In genomic region chr11:69055598-69056516, GRCh38 we compare ENCODE assay signal across 1 cellular context.
A peak's percentile ranks its signal among the peaks of the same experiment; 100 is the strongest.
TF ChIP-seq lines count a peak whose summit lies in the region.

No MANE protein-coding gene starts in this region.

TF ChIP-seq in GM12878, 131 proteins besides CTCF, POLR2A, EP300 and RAD21 (continued from another document and continues in another):
- TF ChIP-seq REST (IDR thresholded peaks at IDR 0.05; ENCODE audit: low read depth, low read length) (no peak), HDAC2 (IDR thresholded peaks at IDR 0.05) (no peak), NBN (IDR thresholded peaks at IDR 0.05) (peak; percentile 99), RCOR1 (conservative IDR thresholded peaks at IDR 0.05; ENCODE audit: low read depth, low read length) (peak; percentile 76; the same call in 1 of the 2 replicates), GATAD2B (conservative IDR thresholded peaks at IDR 0.05; ENCODE audit: low read depth) (peak; percentile 99), ZBED1 (IDR thresholded peaks at IDR 0.05; ENCODE audit: borderline replicate concordance) (peak; percentile 88; the same call in 1 of the 2 replicates), ZZZ3 (IDR thresholded peaks at IDR 0.05; ENCODE audit: control insufficient read depth, insufficient read length, low read depth) (no peak), CEBPB (IDR thresholded peaks at IDR 0.05; ENCODE audit: borderline replicate concordance in 1 of 2, low read depth in 2 of 2, low read length in 2 of 2) (no peak), BMI1 (IDR thresholded peaks at IDR 0.05; ENCODE audit: borderline replicate concordance) (peak; percentile 81), SMAD1 (IDR thresholded peaks at IDR 0.05; ENCODE audit: low read depth, partially characterized antibody) (peak; percentile 66), BRCA1 (IDR thresholded peaks at IDR 0.05; ENCODE audit: low read depth, low read length) (no peak), RELA (IDR thresholded peaks at IDR 0.05; ENCODE audit: borderline replicate concordance, partially characterized antibody) (peak; percentile 95), JUND (IDR thresholded peaks at IDR 0.05; ENCODE audit: low read depth, low read length) (peak; percentile 34; the same call in 1 of the 2 replicates), TAF1 (IDR thresholded peaks at IDR 0.05; ENCODE audit: borderline replicate concordance, low read depth, low read length) (no peak), SP1 (IDR thresholded peaks at IDR 0.05; ENCODE audit: low read depth, low read length) (peak; percentile 33), TCF3 (IDR thresholded peaks at IDR 0.05; ENCODE audit: borderline replicate concordance, insufficient read depth, low read depth, low read length) (peak; percentile 69; the same call in 1 of the 2 replicates), DPF2 (IDR thresholded peaks at IDR 0.05) (peak; percentile 99), CHD2 (IDR thresholded peaks at IDR 0.05; ENCODE audit: borderline replicate concordance, low read depth, low read length) (peak; percentile 37; the same call in 1 of the 2 replicates), TARDBP (IDR thresholded peaks at IDR 0.05; ENCODE audit: borderline replicate concordance) (0 out of 2 replicates have a peak, but pooled peaks have one; percentile 38), STAT3 (IDR thresholded peaks at IDR 0.05; ENCODE audit: low read depth, low read length) (no peak), SREBF2 (IDR thresholded peaks at IDR 0.05; ENCODE audit: low read length) (no peak), HCFC1 (IDR thresholded peaks at IDR 0.05; ENCODE audit: low read length) (no peak; the same call in none of the 2 replicates), ATF7 (IDR thresholded peaks at IDR 0.05; ENCODE audit: low read depth) (peak; percentile 90), JUNB (IDR thresholded peaks at IDR 0.05) (peak; percentile 74), CREB1 (IDR thresholded peaks at IDR 0.05; ENCODE audit: low read depth) (peak; percentile 51; the same call in 1 of the 2 replicates), ZBTB11 (CRISPR knock-in tag; IDR thresholded peaks at IDR 0.05) (no peak), ZNF217 (IDR thresholded peaks at IDR 0.05) (peak; percentile 67; the same call in 1 of the 2 replicates), IKZF2 (IDR thresholded peaks at IDR 0.05) (peak; percentile 94 to 97), BHLHE40 (IDR thresholded peaks at IDR 0.05; ENCODE audit: borderline replicate concordance in 1 of 2, low read depth in 2 of 2, low read length in 1 of 2) (peak; percentile 91 to 97), TBL1XR1 (IDR thresholded peaks at IDR 0.05; ENCODE audit: low read depth, low read length) (peak; percentile 57; the same call in 1 of the 2 replicates), ZNF622 (IDR thresholded peaks at IDR 0.05) (no peak), USF2 (IDR thresholded peaks at IDR 0.05; ENCODE audit: borderline replicate concordance, low read depth, low read length) (peak; percentile 23), NFYA (IDR thresholded peaks at IDR 0.05; ENCODE audit: borderline replicate concordance, low read depth, low read length) (no peak), CHD4 (IDR thresholded peaks at IDR 0.05) (no peak), PAX8 (IDR thresholded peaks at IDR 0.05) (no peak), CBFB (IDR thresholded peaks at IDR 0.05; ENCODE audit: low read depth) (peak; percentile 92)
- TF ChIP-seq, protein P1, sequence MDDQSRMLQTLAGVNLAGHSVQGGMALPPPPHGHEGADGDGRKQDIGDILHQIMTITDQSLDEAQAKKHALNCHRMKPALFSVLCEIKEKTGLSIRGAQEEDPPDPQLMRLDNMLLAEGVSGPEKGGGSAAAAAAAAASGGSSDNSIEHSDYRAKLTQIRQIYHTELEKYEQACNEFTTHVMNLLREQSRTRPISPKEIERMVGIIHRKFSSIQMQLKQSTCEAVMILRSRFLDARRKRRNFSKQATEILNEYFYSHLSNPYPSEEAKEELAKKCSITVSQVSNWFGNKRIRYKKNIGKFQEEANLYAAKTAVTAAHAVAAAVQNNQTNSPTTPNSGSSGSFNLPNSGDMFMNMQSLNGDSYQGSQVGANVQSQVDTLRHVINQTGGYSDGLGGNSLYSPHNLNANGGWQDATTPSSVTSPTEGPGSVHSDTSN (IDR thresholded peaks at IDR 0.05; ENCODE audit: insufficient replicate concordance, low read depth, low read length): no peak
- TF ChIP-seq, protein P2, sequence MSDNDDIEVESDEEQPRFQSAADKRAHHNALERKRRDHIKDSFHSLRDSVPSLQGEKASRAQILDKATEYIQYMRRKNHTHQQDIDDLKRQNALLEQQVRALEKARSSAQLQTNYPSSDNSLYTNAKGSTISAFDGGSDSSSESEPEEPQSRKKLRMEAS (IDR thresholded peaks at IDR 0.05; ENCODE audit: low read depth, low read length): 0 out of 2 replicates have a peak, but pooled peaks have one; percentile 69
- TF ChIP-seq, protein P3, sequence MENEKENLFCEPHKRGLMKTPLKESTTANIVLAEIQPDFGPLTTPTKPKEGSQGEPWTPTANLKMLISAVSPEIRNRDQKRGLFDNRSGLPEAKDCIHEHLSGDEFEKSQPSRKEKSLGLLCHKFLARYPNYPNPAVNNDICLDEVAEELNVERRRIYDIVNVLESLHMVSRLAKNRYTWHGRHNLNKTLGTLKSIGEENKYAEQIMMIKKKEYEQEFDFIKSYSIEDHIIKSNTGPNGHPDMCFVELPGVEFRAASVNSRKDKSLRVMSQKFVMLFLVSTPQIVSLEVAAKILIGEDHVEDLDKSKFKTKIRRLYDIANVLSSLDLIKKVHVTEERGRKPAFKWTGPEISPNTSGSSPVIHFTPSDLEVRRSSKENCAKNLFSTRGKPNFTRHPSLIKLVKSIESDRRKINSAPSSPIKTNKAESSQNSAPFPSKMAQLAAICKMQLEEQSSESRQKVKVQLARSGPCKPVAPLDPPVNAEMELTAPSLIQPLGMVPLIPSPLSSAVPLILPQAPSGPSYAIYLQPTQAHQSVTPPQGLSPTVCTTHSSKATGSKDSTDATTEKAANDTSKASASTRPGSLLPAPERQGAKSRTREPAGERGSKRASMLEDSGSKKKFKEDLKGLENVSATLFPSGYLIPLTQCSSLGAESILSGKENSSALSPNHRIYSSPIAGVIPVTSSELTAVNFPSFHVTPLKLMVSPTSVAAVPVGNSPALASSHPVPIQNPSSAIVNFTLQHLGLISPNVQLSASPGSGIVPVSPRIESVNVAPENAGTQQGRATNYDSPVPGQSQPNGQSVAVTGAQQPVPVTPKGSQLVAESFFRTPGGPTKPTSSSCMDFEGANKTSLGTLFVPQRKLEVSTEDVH (IDR thresholded peaks at IDR 0.05; ENCODE audit: low read depth, partially characterized antibody): no peak
- TF ChIP-seq, protein P4, sequence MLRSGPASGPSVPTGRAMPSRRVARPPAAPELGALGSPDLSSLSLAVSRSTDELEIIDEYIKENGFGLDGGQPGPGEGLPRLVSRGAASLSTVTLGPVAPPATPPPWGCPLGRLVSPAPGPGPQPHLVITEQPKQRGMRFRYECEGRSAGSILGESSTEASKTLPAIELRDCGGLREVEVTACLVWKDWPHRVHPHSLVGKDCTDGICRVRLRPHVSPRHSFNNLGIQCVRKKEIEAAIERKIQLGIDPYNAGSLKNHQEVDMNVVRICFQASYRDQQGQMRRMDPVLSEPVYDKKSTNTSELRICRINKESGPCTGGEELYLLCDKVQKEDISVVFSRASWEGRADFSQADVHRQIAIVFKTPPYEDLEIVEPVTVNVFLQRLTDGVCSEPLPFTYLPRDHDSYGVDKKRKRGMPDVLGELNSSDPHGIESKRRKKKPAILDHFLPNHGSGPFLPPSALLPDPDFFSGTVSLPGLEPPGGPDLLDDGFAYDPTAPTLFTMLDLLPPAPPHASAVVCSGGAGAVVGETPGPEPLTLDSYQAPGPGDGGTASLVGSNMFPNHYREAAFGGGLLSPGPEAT (IDR thresholded peaks at IDR 0.05; ENCODE audit: low read depth): peak; percentile 99
- TF ChIP-seq, protein P5, sequence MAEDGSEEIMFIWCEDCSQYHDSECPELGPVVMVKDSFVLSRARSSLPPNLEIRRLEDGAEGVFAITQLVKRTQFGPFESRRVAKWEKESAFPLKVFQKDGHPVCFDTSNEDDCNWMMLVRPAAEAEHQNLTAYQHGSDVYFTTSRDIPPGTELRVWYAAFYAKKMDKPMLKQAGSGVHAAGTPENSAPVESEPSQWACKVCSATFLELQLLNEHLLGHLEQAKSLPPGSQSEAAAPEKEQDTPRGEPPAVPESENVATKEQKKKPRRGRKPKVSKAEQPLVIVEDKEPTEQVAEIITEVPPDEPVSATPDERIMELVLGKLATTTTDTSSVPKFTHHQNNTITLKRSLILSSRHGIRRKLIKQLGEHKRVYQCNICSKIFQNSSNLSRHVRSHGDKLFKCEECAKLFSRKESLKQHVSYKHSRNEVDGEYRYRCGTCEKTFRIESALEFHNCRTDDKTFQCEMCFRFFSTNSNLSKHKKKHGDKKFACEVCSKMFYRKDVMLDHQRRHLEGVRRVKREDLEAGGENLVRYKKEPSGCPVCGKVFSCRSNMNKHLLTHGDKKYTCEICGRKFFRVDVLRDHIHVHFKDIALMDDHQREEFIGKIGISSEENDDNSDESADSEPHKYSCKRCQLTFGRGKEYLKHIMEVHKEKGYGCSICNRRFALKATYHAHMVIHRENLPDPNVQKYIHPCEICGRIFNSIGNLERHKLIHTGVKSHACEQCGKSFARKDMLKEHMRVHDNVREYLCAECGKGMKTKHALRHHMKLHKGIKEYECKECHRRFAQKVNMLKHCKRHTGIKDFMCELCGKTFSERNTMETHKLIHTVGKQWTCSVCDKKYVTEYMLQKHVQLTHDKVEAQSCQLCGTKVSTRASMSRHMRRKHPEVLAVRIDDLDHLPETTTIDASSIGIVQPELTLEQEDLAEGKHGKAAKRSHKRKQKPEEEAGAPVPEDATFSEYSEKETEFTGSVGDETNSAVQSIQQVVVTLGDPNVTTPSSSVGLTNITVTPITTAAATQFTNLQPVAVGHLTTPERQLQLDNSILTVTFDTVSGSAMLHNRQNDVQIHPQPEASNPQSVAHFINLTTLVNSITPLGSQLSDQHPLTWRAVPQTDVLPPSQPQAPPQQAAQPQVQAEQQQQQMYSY (CRISPR knock-in tag; IDR thresholded peaks at IDR 0.05): no peak
